ENCODE assay signal across 8 cellular contexts in the genomic region with DNA sequence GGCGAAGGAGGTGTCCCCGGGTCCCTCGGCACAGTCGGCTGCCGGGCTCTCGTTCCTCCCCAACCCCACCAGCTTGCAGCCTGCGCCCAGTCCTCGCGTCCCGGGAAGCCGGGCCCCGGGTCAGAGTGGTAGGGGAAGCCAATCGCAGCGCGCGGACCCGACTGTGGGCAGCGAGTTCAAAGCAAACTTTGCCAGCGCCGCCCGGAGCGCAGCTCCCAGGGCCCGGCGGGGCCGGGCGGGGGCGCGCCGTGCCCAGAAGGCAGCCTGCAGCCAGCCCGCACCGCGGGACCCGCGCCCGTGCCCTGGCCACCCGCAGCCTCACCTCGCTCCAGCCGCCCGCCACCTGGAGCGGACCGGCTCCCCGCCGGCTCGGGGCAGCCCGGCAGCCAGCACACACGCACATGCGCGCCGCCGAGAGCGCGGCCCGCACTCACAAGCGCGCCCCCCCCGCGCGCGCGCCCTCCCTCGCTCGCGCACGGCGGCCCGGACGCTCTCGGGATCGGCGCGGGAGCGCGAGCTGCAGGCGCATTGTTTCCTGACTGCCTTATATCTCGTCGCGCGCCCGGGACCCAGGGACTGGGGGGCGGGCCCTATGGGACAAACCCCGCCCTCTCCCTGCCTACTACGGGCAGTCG. TPM values are rescaled to one million over a fixed set of nuclear protein-coding genes. Genes with fewer than 3 reads are reported as not detected.
DNase-seq lines count a peak whose midpoint lies in the region; ATAC-seq and TF ChIP-seq lines count a peak whose summit lies in the region.

A gene with protein sequence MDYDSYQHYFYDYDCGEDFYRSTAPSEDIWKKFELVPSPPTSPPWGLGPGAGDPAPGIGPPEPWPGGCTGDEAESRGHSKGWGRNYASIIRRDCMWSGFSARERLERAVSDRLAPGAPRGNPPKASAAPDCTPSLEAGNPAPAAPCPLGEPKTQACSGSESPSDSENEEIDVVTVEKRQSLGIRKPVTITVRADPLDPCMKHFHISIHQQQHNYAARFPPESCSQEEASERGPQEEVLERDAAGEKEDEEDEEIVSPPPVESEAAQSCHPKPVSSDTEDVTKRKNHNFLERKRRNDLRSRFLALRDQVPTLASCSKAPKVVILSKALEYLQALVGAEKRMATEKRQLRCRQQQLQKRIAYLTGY (minus strand): TSS at position 432 of the 635 bp plus-strand sequence. CDS start 483 bp downstream, outside the sequence.

- DNase-seq in Ammon's horn (ENCODE audit: low spot score) (peak; percentile 83), NCI-H748 treated with DMSO at 0.1 percent for 48 hours (lab: John Stamatoyannopoulos, UW) (peak; percentile 100), endothelial cell (ENCODE audit: low spot score) (peak; percentile 80), middle frontal gyrus (ENCODE audit: extremely low spot score, low spot score) (peak; percentile 45)
- DNase-seq in activated CD8-positive, alpha-beta memory T cell treated with anti-CD3 and anti-CD28 coated beads for 24 hours: peak; percentile 83
- peak; percentile 60 for DNase-seq in stimulated activated CD8-positive, alpha-beta memory T cell treated with anti-CD3 and anti-CD28 coated beads, Interleukin-4, amount 100 ng/mL, for 24 hours (ENCODE audit: low read depth)

- peaks cover 33% of the 10 kb centered on the region for H3K4me1 Mint-ChIP-seq in endothelial cell (ENCODE audit: unreplicated experiment)

- H3K27ac Mint-ChIP-seq in endothelial cell (ENCODE audit: unreplicated experiment): no peak within 1 kb of the TSS

- peak; percentile 71 for ATAC-seq in GM19025 (IDR thresholded peaks at IDR 0.05; ENCODE audit: low read depth, unreplicated experiment)
- ATAC-seq in HG03175 (IDR thresholded peaks at IDR 0.05; ENCODE audit: unreplicated experiment): peak; percentile 78

- no peak for TF ChIP-seq CTCF in endothelial cell (IDR thresholded peaks at IDR 0.05; ENCODE audit: unreplicated experiment)

- peak within 1 kb of the TSS; percentile 93 for H3K4me3 Mint-ChIP-seq in endothelial cell (ENCODE audit: unreplicated experiment)

- H3K27me3 Mint-ChIP-seq in endothelial cell (ENCODE audit: unreplicated experiment): peaks cover 21% of the 10 kb centered on the region

- no peaks in the 10 kb centered on the region for H3K9me3 Mint-ChIP-seq in endothelial cell (ENCODE audit: unreplicated experiment)

- peaks cover 9% of the 10 kb centered on the region for H3K36me3 Mint-ChIP-seq in endothelial cell (ENCODE audit: low read depth, unreplicated experiment)

RNA-seq across cellular contexts. Expression of the gene that starts here (rescaled TPM):
- 20.1 TPM for total RNA-seq in endothelial cell (ENCODE audit: unreplicated experiment)

Comparison
In these comparisons a context has a peak if more than half of its experiments do, and no peak if none do; other contexts are left out.
1. Peak in every context shown above with its lines: DNase-seq and ATAC-seq.
2. DNase-seq: peak in every context shown above with its lines; median percentile 100 in NCI-H748 treated with DMSO at 0.1 percent for 48 hours; 83 in Ammon's horn; 83 in activated CD8-positive, alpha-beta memory T cell treated with anti-CD3 and anti-CD28 coated beads for 24 hours; 80 in endothelial cell; 60 in stimulated activated CD8-positive, alpha-beta memory T cell treated with anti-CD3 and anti-CD28 coated beads, Interleukin-4, amount 100 ng/mL, for 24 hours; 45 in middle frontal gyrus.